19 cellular contexts compared by ENCODE assay signal in genomic region chr10:34190594-34190993, GRCh38.
DNase-seq lines count a peak whose midpoint lies in the region; ATAC-seq and TF ChIP-seq lines count a peak whose summit lies in the region.
"Had no signal": no experiment of that assay in that cellular context is flagged by ENCODE, and none has a peak within 500 bp of the region (broad histone marks: within the 10 kb centered on the region; RNA-seq: fewer than 3 reads in every experiment).

No MANE protein-coding gene starts in this region.

- no CpG with 5 or more reads among the region's 7 CpGs for WGBS in mesendoderm (ENCODE audit: extremely low coverage, insufficient coverage, low lambda C conversion rate)
- 81 to 93% methylated on average over 6 to 7 of the region's 7 CpGs for WGBS in gastroesophageal sphincter (ENCODE audit: low coverage in 1 of 2), 2 donors
- 80 to 88% (median 84%) methylated on average over 7 of the region's 7 CpGs for WGBS in adrenal gland, 4 donors

- H3K4me1 Mint-ChIP-seq in brain (peaks cover 76% of the 10 kb centered on the region), type B pancreatic cell (ENCODE audit: unreplicated experiment) (peaks cover 62% of the 10 kb centered on the region)

- no peak overlapping the region for H3K9ac ChIP-seq in HUES48 (ENCODE audit: low read depth, low read length)
- no peak overlapping the region for H3K9ac ChIP-seq in mesendoderm (ENCODE audit: low read length)
- H3K9ac ChIP-seq: KMS-11 had no signal

- no peaks in the 10 kb centered on the region for H3K9me3 Mint-ChIP-seq in brain
- no peaks in the 10 kb centered on the region for H3K9me3 Mint-ChIP-seq in type B pancreatic cell
- H3K9me3 Mint-ChIP-seq: CD4-positive, alpha-beta T cell; HFFc6 had no signal

- no peak for TF ChIP-seq EP300 in gastroesophageal sphincter (IDR thresholded peaks at IDR 0.05)

- no peaks in the 10 kb centered on the region for H3K79me2 ChIP-seq in mesendoderm (ENCODE audit: control insufficient read depth, insufficient read depth, low read length)

- no peak overlapping the region for H2AK5ac ChIP-seq in mesendoderm (ENCODE audit: low read length)

- peak overlapping the region in 1 of 5 experiments; percentile 3 for H3K4me3 Mint-ChIP-seq in brain
- H3K4me3 Mint-ChIP-seq in type B pancreatic cell: peak overlapping the region; percentile 39
- H3K4me3 Mint-ChIP-seq: CD4-positive, alpha-beta T cell; HFFc6 had no signal

- no peaks in the 10 kb centered on the region for H3K9me3 ChIP-seq in HUES48 (ENCODE audit: control insufficient read depth, insufficient read depth, low read length)
- no peaks in the 10 kb centered on the region for H3K9me3 ChIP-seq in gastroesophageal sphincter
- H3K9me3 ChIP-seq in adrenal gland (replicated peaks in 1 of 3): no peaks in the 10 kb centered on the region
- H3K9me3 ChIP-seq: Peyer's patch had no signal

- no peak overlapping the region for H3K4me3 ChIP-seq in HUES48 (ENCODE audit: low read depth, low read length)
- no peak overlapping the region for H3K4me3 ChIP-seq in mesendoderm (ENCODE audit: low read length)
- H3K4me3 ChIP-seq in gastroesophageal sphincter: no peak overlapping the region
- H3K4me3 ChIP-seq in adrenal gland: no peak overlapping the region
- H3K4me3 ChIP-seq: Peyer's patch had no signal

- H3K36me3 Mint-ChIP-seq in brain: no peaks in the 10 kb centered on the region
- no peaks in the 10 kb centered on the region for H3K36me3 Mint-ChIP-seq in type B pancreatic cell

- no peak overlapping the region for H3K4ac ChIP-seq in mesendoderm (ENCODE audit: low read depth, low read length)

- peak overlapping the region in 3 of 5 experiments; percentile 41 to 78 (median 58) for H3K27ac Mint-ChIP-seq in brain
- no peak overlapping the region for H3K27ac Mint-ChIP-seq in type B pancreatic cell
- H3K27ac Mint-ChIP-seq: CD4-positive, alpha-beta T cell; HFFc6 had no signal

- H3K18ac ChIP-seq in mesendoderm (ENCODE audit: low read length): no peak overlapping the region

- no peak overlapping the region for H2BK15ac ChIP-seq in mesendoderm (replicated peaks; ENCODE audit: low read depth)

- no peak for TF ChIP-seq POLR2A in gastroesophageal sphincter (IDR thresholded peaks at IDR 0.05)
- TF ChIP-seq POLR2A in adrenal gland (IDR thresholded peaks at IDR 0.05): no peak

- H3K79me1 ChIP-seq in mesendoderm (ENCODE audit: low read length): no peaks in the 10 kb centered on the region

- H3K27me3 ChIP-seq in HUES48 (ENCODE audit: control insufficient read depth, insufficient read depth, low read length) (no peaks in the 10 kb centered on the region), mesendoderm (ENCODE audit: insufficient read depth, low read length, poor library complexity) (no peaks in the 10 kb centered on the region), gastroesophageal sphincter (no peaks in the 10 kb centered on the region), adrenal gland (no peaks in the 10 kb centered on the region)
- H3K27me3 ChIP-seq: Peyer's patch had no signal

- intact Hi-C loops in adrenal gland (cut with DNase I): no loop called here

- DNase-seq in mesendoderm (peak; percentile 57), type B pancreatic cell (ENCODE audit: extremely low spot score, unreplicated experiment) (no peak), adrenal gland (no peak), NCI-H2107 (lab: John Stamatoyannopoulos, UW) (no peak)
- DNase-seq: AML-193; CD4-positive, alpha-beta T cell; DND-41; GF-D8; GOT3; HFFc6; NCI-H1092; NCI-H1694; NCI-H446 treated with DMSO at 0.1 percent for 48 hours; Peyer's patch; SHP77 had no signal

- TF ChIP-seq CTCF in brain (conservative IDR thresholded peaks at IDR 0.05) (no peak), type B pancreatic cell (conservative IDR thresholded peaks at IDR 0.05) (no peak), gastroesophageal sphincter (IDR thresholded peaks at IDR 0.05) (no peak), adrenal gland (IDR thresholded peaks at IDR 0.05) (no peak)

- no peak overlapping the region for H3K4me2 ChIP-seq in mesendoderm (ENCODE audit: low read length)
- H3K4me2 ChIP-seq: KMS-11 had no signal

- H2BK5ac ChIP-seq in mesendoderm (ENCODE audit: low read length): no peak overlapping the region

- H4K5ac ChIP-seq in mesendoderm (ENCODE audit: low read length): no peak overlapping the region

- H3K23ac ChIP-seq in mesendoderm (ENCODE audit: low read length): no peak overlapping the region

- H3K56ac ChIP-seq in mesendoderm (ENCODE audit: low read length): no peak overlapping the region

- H3K4me1 ChIP-seq in HUES48 (ENCODE audit: control insufficient read depth, insufficient read depth, low read length) (peaks cover 51% of the 10 kb centered on the region), mesendoderm (ENCODE audit: control insufficient read depth, low read depth, low read length) (peaks cover 18% of the 10 kb centered on the region), gastroesophageal sphincter (peaks cover 0 to 19% (median 0%) of the 10 kb centered on the region in 3 donors), adrenal gland (replicated peaks in 1 of 2) (peaks cover 0 to 6% of the 10 kb centered on the region in 2 donors)

- H3K36me3 ChIP-seq in HUES48 (ENCODE audit: control insufficient read depth, insufficient read depth, low read length) (no peaks in the 10 kb centered on the region), mesendoderm (ENCODE audit: control insufficient read depth, insufficient read depth, low read length) (no peaks in the 10 kb centered on the region), gastroesophageal sphincter (no peaks in the 10 kb centered on the region), adrenal gland (replicated peaks in 1 of 2) (no peaks in the 10 kb centered on the region)
- H3K36me3 ChIP-seq: Peyer's patch had no signal

- H3K27me3 Mint-ChIP-seq in brain: no peaks in the 10 kb centered on the region
- H3K27me3 Mint-ChIP-seq in type B pancreatic cell: no peaks in the 10 kb centered on the region
- H3K27me3 Mint-ChIP-seq: CD4-positive, alpha-beta T cell had no signal

- peak overlapping the region; percentile 24 for H3K27ac ChIP-seq in HUES48 (ENCODE audit: low read depth, low read length)
- H3K27ac ChIP-seq in mesendoderm (ENCODE audit: low read depth, low read length): peak overlapping the region; percentile 31
- H3K27ac ChIP-seq in gastroesophageal sphincter: no peak overlapping the region
- H3K27ac ChIP-seq in adrenal gland: no peak overlapping the region
- H3K27ac ChIP-seq: KMS-11, Peyer's patch had no signal

- no peak overlapping the region for H2BK120ac ChIP-seq in mesendoderm (ENCODE audit: low read depth, low read length)

- H4K8ac ChIP-seq in mesendoderm (ENCODE audit: low read depth, low read length): no peak overlapping the region

- no peak for ATAC-seq in gastroesophageal sphincter

Comparison
In these comparisons a context has a peak if more than half of its experiments do, and no peak if none do; other contexts are left out.
1. H3K27ac ChIP-seq: peak in HUES48 (single experiment) and mesendoderm (single experiment); none in gastroesophageal sphincter (0 of 4) and adrenal gland (0 of 5).